In the genomic region with DNA sequence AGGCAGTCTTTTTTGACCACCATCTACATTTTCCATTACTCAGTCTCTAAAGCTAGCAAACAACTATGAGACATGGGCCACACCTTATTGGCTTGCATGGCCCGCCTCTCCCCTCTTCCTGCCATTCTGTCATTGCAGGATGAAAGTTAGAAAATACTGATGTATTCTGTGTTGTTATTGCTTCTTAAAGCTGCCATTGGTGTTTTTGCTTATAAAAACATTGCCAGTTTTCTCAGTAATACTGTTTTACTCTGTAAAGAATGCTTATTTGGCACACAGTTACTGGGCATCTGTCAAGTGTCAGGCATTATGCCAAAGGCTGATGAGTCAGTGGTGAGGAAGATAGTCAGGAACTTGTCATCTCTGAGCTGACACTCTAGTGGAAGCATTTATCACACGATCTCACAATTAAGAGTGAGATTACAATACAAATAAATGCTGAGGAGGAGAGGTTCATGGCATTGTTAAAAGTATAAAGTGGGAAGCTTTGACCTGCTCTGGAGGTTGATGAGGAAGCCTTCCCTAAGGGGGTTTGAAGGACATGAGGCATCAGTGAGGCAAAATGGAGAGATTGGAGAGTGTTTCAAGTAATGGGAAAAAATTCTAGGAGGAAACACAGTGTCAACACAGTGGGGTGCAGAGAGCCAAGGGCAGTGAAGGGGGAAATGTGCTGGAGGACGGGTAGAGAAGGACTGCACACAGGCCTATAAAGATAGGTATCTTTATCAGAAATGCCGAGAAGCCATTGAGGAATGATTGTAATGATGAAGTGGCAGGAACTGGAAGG, we compare ENCODE assay signal across 8 cellular contexts. TPM values are rescaled to one million over a fixed set of nuclear protein-coding genes. Genes with fewer than 3 reads are reported as not detected.
DNase-seq lines count a peak whose midpoint lies in the region; ATAC-seq and TF ChIP-seq lines count a peak whose summit lies in the region.

No MANE protein-coding gene starts in this region.

- peak overlapping the region; percentile 24 for H3K27ac ChIP-seq in cingulate gyrus (ENCODE audit: low read depth, low read length)

- no peaks in the 10 kb centered on the region for H3K27me3 Mint-ChIP-seq in progenitor cell of endocrine pancreas

- ATAC-seq in HG03135 (IDR thresholded peaks at IDR 0.05; ENCODE audit: unreplicated experiment) (no peak), GM18519 (IDR thresholded peaks at IDR 0.05; ENCODE audit: low FRiP score, unreplicated experiment) (no peak), GM18502 (IDR thresholded peaks at IDR 0.05; ENCODE audit: poor library complexity, unreplicated experiment) (no peak)

- TF ChIP-seq CTCF in progenitor cell of endocrine pancreas (IDR thresholded peaks at IDR 0.05; ENCODE audit: unreplicated experiment) = no peak

- H3K9me3 Mint-ChIP-seq in progenitor cell of endocrine pancreas (ENCODE audit: low read depth) = no peaks in the 10 kb centered on the region

- H3K27ac Mint-ChIP-seq in progenitor cell of endocrine pancreas = peak overlapping the region; percentile 23

- H3K36me3 Mint-ChIP-seq in progenitor cell of endocrine pancreas (ENCODE audit: insufficient read depth) = no peaks in the 10 kb centered on the region

- DNase-seq in NCI-H510A treated with DMSO at 0.1 percent for 48 hours (lab: John Stamatoyannopoulos, UW) (peak; percentile 5), NCI-H510A (lab: John Stamatoyannopoulos, UW) (no peak), NCI-H345 (lab: John Stamatoyannopoulos, UW) (peak; percentile 49), progenitor cell of endocrine pancreas (ENCODE audit: low spot score, unreplicated experiment) (no peak)

- peaks cover 8% of the 10 kb centered on the region for H3K4me1 Mint-ChIP-seq in progenitor cell of endocrine pancreas (ENCODE audit: low read depth)

- H3K4me3 Mint-ChIP-seq in progenitor cell of endocrine pancreas (ENCODE audit: low read depth) = no peak overlapping the region

RNA-seq across cellular contexts. Expression of gene KLHL32, which starts 14.7 kb away (rescaled TPM):
- 2.1 and 2.9 TPM in 2 replicates for total RNA-seq in progenitor cell of endocrine pancreas

RNA-seq across cellular contexts. Expression of gene NDUFAF4, which starts 41.5 kb away (rescaled TPM):
- 28.4 and 31.5 TPM in 2 replicates for total RNA-seq in progenitor cell of endocrine pancreas

Comparison
In these comparisons a context has a peak if more than half of its experiments do, and no peak if none do; other contexts are left out.
1. DNase-seq: peak in NCI-H510A treated with DMSO at 0.1 percent for 48 hours (single experiment) and NCI-H345 (single experiment); none in NCI-H510A (single experiment) and progenitor cell of endocrine pancreas (single experiment).